In the genomic region with DNA sequence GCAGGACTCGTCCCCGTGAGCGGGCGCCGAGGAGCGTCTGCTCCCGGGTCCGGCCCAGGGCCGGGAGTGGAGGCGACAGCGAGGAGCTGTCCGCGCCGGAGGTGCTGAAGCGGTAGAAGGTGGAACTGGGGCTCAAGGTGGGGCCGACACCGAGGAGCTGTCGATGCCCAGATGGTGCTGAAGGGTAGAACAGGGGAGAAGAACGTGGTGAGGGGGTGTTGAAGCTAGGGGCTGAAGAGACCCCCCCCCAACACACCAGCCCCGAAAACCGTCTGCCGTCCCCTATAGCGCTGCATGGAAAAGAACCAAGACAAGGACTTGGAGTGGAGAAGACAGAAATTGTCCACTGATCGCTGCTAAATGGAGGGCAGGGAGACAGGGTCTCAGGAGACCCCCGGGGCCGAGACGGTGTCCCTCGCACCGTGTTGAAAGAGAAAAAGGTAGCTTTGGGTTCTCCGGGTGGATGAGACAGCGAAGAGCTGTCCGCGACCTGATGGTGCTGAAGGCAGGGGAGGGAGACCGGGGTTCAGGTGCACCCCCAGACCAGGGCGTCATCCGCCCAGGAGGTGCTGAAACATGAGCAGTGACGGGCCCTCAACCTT, we compare ENCODE assay signal across 1 cellular context.
TF ChIP-seq lines count a peak whose summit lies in the region.

No MANE protein-coding gene starts in this region.

TF ChIP-seq in endothelial cell of umbilical vein, 7 proteins besides CTCF, POLR2A, EP300 and RAD21:
- TF ChIP-seq, protein P1, sequence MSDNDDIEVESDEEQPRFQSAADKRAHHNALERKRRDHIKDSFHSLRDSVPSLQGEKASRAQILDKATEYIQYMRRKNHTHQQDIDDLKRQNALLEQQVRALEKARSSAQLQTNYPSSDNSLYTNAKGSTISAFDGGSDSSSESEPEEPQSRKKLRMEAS (IDR thresholded peaks at IDR 0.05; ENCODE audit: insufficient read depth, insufficient read length): no peak
- no peak for TF ChIP-seq POLR2AphosphoS5 (IDR thresholded peaks at IDR 0.05; ENCODE audit: insufficient read depth, low read depth, low read length)
- TF ChIP-seq JUN (IDR thresholded peaks at IDR 0.05; ENCODE audit: borderline replicate concordance, insufficient read depth, insufficient read length, low read depth): no peak
- TF ChIP-seq GATA2 (IDR thresholded peaks at IDR 0.05; ENCODE audit: insufficient read depth, insufficient read length, low read depth, low read length): no peak
- TF ChIP-seq MYC (IDR thresholded peaks at IDR 0.05; ENCODE audit: low read depth, low read length): no peak
- no peak for TF ChIP-seq EZH2 (IDR thresholded peaks at IDR 0.05; ENCODE audit: borderline replicate concordance, low read depth, low read length, severe bottlenecking)
- TF ChIP-seq FOS (IDR thresholded peaks at IDR 0.05; ENCODE audit: borderline replicate concordance, insufficient read depth, low read length): no peak
TF ChIP-seq in endothelial cell of umbilical vein: peak in this region for 0.
